Comparison of ENCODE assay signal across 10 cellular contexts in genomic region chr10:110528224-110528997, GRCh38. TPM values are rescaled to one million over a fixed set of nuclear protein-coding genes. Genes with fewer than 3 reads are reported as not detected.
DNase-seq lines count a peak whose midpoint lies in the region; ATAC-seq lines count a peak whose summit lies in the region.
"Had no signal": no experiment of that assay in that cellular context is flagged by ENCODE, and none has a peak within 500 bp of the region (broad histone marks: within the 10 kb centered on the region; RNA-seq: fewer than 3 reads in every experiment).

No MANE protein-coding gene starts in this region.

- H3K9me3 Mint-ChIP-seq in activated naive CD4-positive, alpha-beta T cell treated with anti-CD3 and anti-CD28 coated beads, Interleukin-2, amount 50 U/mL, for 24 hours: no peaks in the 10 kb centered on the region
- no peaks in the 10 kb centered on the region for H3K9me3 Mint-ChIP-seq in activated T-helper 17 cell treated with anti-CD3 and anti-CD28 coated beads, Interleukin-2, amount 50 U/mL, for 72 hours
- no peaks in the 10 kb centered on the region for H3K9me3 Mint-ChIP-seq in stimulated activated naive CD8-positive, alpha-beta T cell treated with anti-CD3 and anti-CD28 coated beads, Interleukin-15, Interleukin-2, amounts not matched to agents 100 ng/mL and 50 ng/mL, for 24 hours
- H3K9me3 Mint-ChIP-seq: type B pancreatic cell had no signal

- H3K4me3 Mint-ChIP-seq in activated naive CD4-positive, alpha-beta T cell treated with anti-CD3 and anti-CD28 coated beads, Interleukin-2, amount 50 U/mL, for 24 hours: peak overlapping the region; percentile 68
- H3K4me3 Mint-ChIP-seq in activated T-helper 17 cell treated with anti-CD3 and anti-CD28 coated beads, Interleukin-2, amount 50 U/mL, for 72 hours: peak overlapping the region; percentile 64
- peak overlapping the region; percentile 20 for H3K4me3 Mint-ChIP-seq in stimulated activated naive CD8-positive, alpha-beta T cell treated with anti-CD3 and anti-CD28 coated beads, Interleukin-15, Interleukin-2, amounts not matched to agents 100 ng/mL and 50 ng/mL, for 24 hours
- H3K4me3 Mint-ChIP-seq: type B pancreatic cell had no signal

- H3K36me3 Mint-ChIP-seq in activated naive CD4-positive, alpha-beta T cell treated with anti-CD3 and anti-CD28 coated beads, Interleukin-2, amount 50 U/mL, for 24 hours: peaks cover 3% of the 10 kb centered on the region
- H3K36me3 Mint-ChIP-seq in activated T-helper 17 cell treated with anti-CD3 and anti-CD28 coated beads, Interleukin-2, amount 50 U/mL, for 72 hours (ENCODE audit: low read depth): peaks cover 15% of the 10 kb centered on the region
- H3K36me3 Mint-ChIP-seq in stimulated activated naive CD8-positive, alpha-beta T cell treated with anti-CD3 and anti-CD28 coated beads, Interleukin-15, Interleukin-2, amounts not matched to agents 100 ng/mL and 50 ng/mL, for 24 hours (ENCODE audit: low read depth): no peaks in the 10 kb centered on the region
- H3K36me3 Mint-ChIP-seq: type B pancreatic cell had no signal

- ATAC-seq in HG03025 (IDR thresholded peaks at IDR 0.05; ENCODE audit: low FRiP score, unreplicated experiment): peak; percentile 9
- peak; percentile 26 for ATAC-seq in activated T-helper 17 cell treated with anti-CD3 and anti-CD28 coated beads, Interleukin-2, amount 50 U/mL, for 72 hours (replicated peaks)
- ATAC-seq: left lobe of liver had no signal

- DNase-seq in activated naive CD4-positive, alpha-beta T cell treated with Interleukin-2 at 50 U/mL for 16 hours: no peak
- DNase-seq in kidney glomerular epithelial cell (lab: John Stamatoyannopoulos, UW): no peak
- no peak for DNase-seq in NCI-H2196 treated with DMSO at 0.1 percent for 48 hours (lab: John Stamatoyannopoulos, UW; ENCODE audit: unreplicated experiment)
- DNase-seq in NCI-H2171 (lab: John Stamatoyannopoulos, UW): no peak

- peaks cover 52% of the 10 kb centered on the region for H3K4me1 Mint-ChIP-seq in activated naive CD4-positive, alpha-beta T cell treated with anti-CD3 and anti-CD28 coated beads, Interleukin-2, amount 50 U/mL, for 24 hours
- H3K4me1 Mint-ChIP-seq in activated T-helper 17 cell treated with anti-CD3 and anti-CD28 coated beads, Interleukin-2, amount 50 U/mL, for 72 hours: peaks cover 34% of the 10 kb centered on the region
- peaks cover 71% of the 10 kb centered on the region for H3K4me1 Mint-ChIP-seq in stimulated activated naive CD8-positive, alpha-beta T cell treated with anti-CD3 and anti-CD28 coated beads, Interleukin-15, Interleukin-2, amounts not matched to agents 100 ng/mL and 50 ng/mL, for 24 hours (ENCODE audit: low read depth)

- peak overlapping the region; percentile 59 for H3K27ac Mint-ChIP-seq in activated naive CD4-positive, alpha-beta T cell treated with anti-CD3 and anti-CD28 coated beads, Interleukin-2, amount 50 U/mL, for 24 hours
- peak overlapping the region; percentile 53 for H3K27ac Mint-ChIP-seq in activated T-helper 17 cell treated with anti-CD3 and anti-CD28 coated beads, Interleukin-2, amount 50 U/mL, for 72 hours
- peak overlapping the region; percentile 87 for H3K27ac Mint-ChIP-seq in stimulated activated naive CD8-positive, alpha-beta T cell treated with anti-CD3 and anti-CD28 coated beads, Interleukin-15, Interleukin-2, amounts not matched to agents 100 ng/mL and 50 ng/mL, for 24 hours
- H3K27ac Mint-ChIP-seq: type B pancreatic cell had no signal

- no peaks in the 10 kb centered on the region for H3K27me3 Mint-ChIP-seq in activated naive CD4-positive, alpha-beta T cell treated with anti-CD3 and anti-CD28 coated beads, Interleukin-2, amount 50 U/mL, for 24 hours
- no peaks in the 10 kb centered on the region for H3K27me3 Mint-ChIP-seq in activated T-helper 17 cell treated with anti-CD3 and anti-CD28 coated beads, Interleukin-2, amount 50 U/mL, for 72 hours
- no peaks in the 10 kb centered on the region for H3K27me3 Mint-ChIP-seq in stimulated activated naive CD8-positive, alpha-beta T cell treated with anti-CD3 and anti-CD28 coated beads, Interleukin-15, Interleukin-2, amounts not matched to agents 100 ng/mL and 50 ng/mL, for 24 hours

RNA-seq across cellular contexts. Expression of gene DUSP5, which starts 30.7 kb away (rescaled TPM):
- 100 to 1,000 TPM in 1 of 2 donors, 10 to 100 TPM in 1; 43.2 to 107 TPM for total RNA-seq in activated T-helper 17 cell treated with anti-CD3 and anti-CD28 coated beads, Interleukin-2, amount 50 U/mL, for 72 hours

RNA-seq across cellular contexts. Expression of gene SMC3, which starts 39.1 kb away (rescaled TPM):
- 10 to 100 TPM; 74.0 to 77.3 TPM for total RNA-seq in activated T-helper 17 cell treated with anti-CD3 and anti-CD28 coated beads, Interleukin-2, amount 50 U/mL, for 72 hours
